Comparison of ENCODE assay signal across 12 cellular contexts in the genomic region with DNA sequence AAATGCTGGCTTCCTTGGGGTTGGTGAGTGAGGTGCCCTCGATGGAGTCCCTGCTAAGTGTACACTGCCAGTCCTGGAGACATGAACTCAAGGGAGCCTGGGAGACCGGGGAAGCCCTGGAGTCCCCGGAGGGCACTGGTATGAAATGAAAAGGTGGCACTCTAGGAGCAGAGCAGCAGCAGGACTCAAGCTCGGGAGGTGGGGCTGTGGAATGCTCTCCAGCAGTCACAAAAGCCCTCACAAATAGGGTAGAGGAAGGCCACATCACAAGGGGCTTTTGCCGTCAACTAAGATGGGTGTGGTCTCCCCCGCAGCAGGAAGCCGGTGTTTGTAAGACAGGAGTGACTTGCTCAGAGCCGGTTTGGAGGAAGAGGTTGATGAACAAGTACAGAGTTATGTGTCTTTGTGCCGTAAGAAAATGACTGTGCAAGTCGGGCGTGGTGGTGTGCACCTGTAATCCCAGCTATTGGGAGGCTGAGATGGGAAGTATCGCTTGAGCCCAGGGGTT. TPM values are rescaled to one million over a fixed set of nuclear protein-coding genes. Genes with fewer than 3 reads are reported as not detected.
DNase-seq lines count a peak whose midpoint lies in the region; ATAC-seq and TF ChIP-seq lines count a peak whose summit lies in the region.
"Had no signal": no experiment of that assay in that cellular context is flagged by ENCODE, and none has a peak within 500 bp of the region (broad histone marks: within the 10 kb centered on the region; RNA-seq: fewer than 3 reads in every experiment).

No MANE protein-coding gene starts in this region.

- H3K9me3 ChIP-seq in heart left ventricle, result no peaks in the 10 kb centered on the region
- no peaks in the 10 kb centered on the region for H3K9me3 ChIP-seq in prostate gland

- CTCF ChIA-PET in activated naive CD4-positive, alpha-beta T cell treated with anti-CD3 and anti-CD28 coated beads, Interleukin-2, amount 10 ng/mL, durations not matched to agents 7 days and 5 days (lab: Charles Lee), result interaction anchor here (1.2 to 1.4 kb wide), 3 partner anchors 21 to 70 kb away, joined by 3 read pairs; no protein-coding TSS in a partner anchor

- peak overlapping the region; percentile 81 for H3K4me3 Mint-ChIP-seq in activated naive CD4-positive, alpha-beta T cell treated with anti-CD3 and anti-CD28 coated beads, Interleukin-2, amount 10 ng/mL, durations not matched to agents 7 days and 5 days

- ATAC-seq in heart left ventricle, result no peak
- ATAC-seq in HG03460 (IDR thresholded peaks at IDR 0.05; ENCODE audit: unreplicated experiment), result no peak

- H3K4me3 ChIP-seq in heart left ventricle (no peak overlapping the region), prostate gland (no peak overlapping the region)

- H3K4me1 ChIP-seq in heart left ventricle, result no peaks in the 10 kb centered on the region
- H3K4me1 ChIP-seq in prostate gland (replicated peaks), result no peaks in the 10 kb centered on the region

- no peaks in the 10 kb centered on the region for H3K9me3 Mint-ChIP-seq in activated naive CD4-positive, alpha-beta T cell treated with anti-CD3 and anti-CD28 coated beads, Interleukin-2, amount 10 ng/mL, durations not matched to agents 7 days and 5 days

- peaks cover 0 to 12% (median 0%) of the 10 kb centered on the region in 9 donors for H3K27me3 ChIP-seq in heart left ventricle
- H3K27me3 ChIP-seq in prostate gland (replicated peaks; ENCODE audit: insufficient read depth), result no peaks in the 10 kb centered on the region

- peaks cover 58% of the 10 kb centered on the region for H3K4me1 Mint-ChIP-seq in activated naive CD4-positive, alpha-beta T cell treated with anti-CD3 and anti-CD28 coated beads, Interleukin-2, amount 10 ng/mL, durations not matched to agents 7 days and 5 days

- H3K36me3 ChIP-seq in heart left ventricle (no peaks in the 10 kb centered on the region), prostate gland (no peaks in the 10 kb centered on the region)

- 50 to 59% (median 52%) methylated on average over 12 of the region's 12 CpGs for WGBS in heart left ventricle, 4 donors
- WGBS in prostate gland, result 45% methylated on average over 12 of the region's 12 CpGs

- TF ChIP-seq CTCF in heart left ventricle (IDR thresholded peaks at IDR 0.05) (no peak), prostate gland (IDR thresholded peaks at IDR 0.05) (no peak)

- intact Hi-C loops in posterior vena cava (cut with DNase I) (no loop called here), heart left ventricle (cut with DNase I) (no loop called here), prostate gland (cut with DNase I) (no loop called here)

- H3K27ac Mint-ChIP-seq in activated naive CD4-positive, alpha-beta T cell treated with anti-CD3 and anti-CD28 coated beads, Interleukin-2, amount 10 ng/mL, durations not matched to agents 7 days and 5 days, result peak overlapping the region; percentile 100

- H3K27me3 Mint-ChIP-seq in activated naive CD4-positive, alpha-beta T cell treated with anti-CD3 and anti-CD28 coated beads, Interleukin-2, amount 10 ng/mL, durations not matched to agents 7 days and 5 days, result no peaks in the 10 kb centered on the region

- H3K36me3 Mint-ChIP-seq in activated naive CD4-positive, alpha-beta T cell treated with anti-CD3 and anti-CD28 coated beads, Interleukin-2, amount 10 ng/mL, durations not matched to agents 7 days and 5 days, result peaks cover 5% of the 10 kb centered on the region

- DNase-seq in Daoy (ENCODE audit: low read depth), result peak; percentile 70
- peak; percentile 36 for DNase-seq in T-helper 22 cell (ENCODE audit: low read depth)
- peak; percentile 83 for DNase-seq in activated naive CD4-positive, alpha-beta T cell treated with anti-CD3 and anti-CD28 coated beads, Interleukin-2, amount 10 ng/mL, durations not matched to agents 7 days and 5 days
- peak; percentile 49 for DNase-seq in posterior vena cava (ENCODE audit: low spot score)
- DNase-seq in heart left ventricle, result no peak
- DNase-seq in prostate gland (ENCODE audit: low spot score), result no peak
- no peak for DNase-seq in cerebellar cortex (ENCODE audit: low spot score)
- DNase-seq: cortex of kidney, DMS153, SHP77 had no signal

- H3K27ac ChIP-seq in heart left ventricle (no peak overlapping the region), prostate gland (no peak overlapping the region)
- H3K27ac ChIP-seq: KMS-11 had no signal

- TF ChIP-seq POLR2A in heart left ventricle (IDR thresholded peaks at IDR 0.05) (no peak), prostate gland (IDR thresholded peaks at IDR 0.05) (no peak)

RNA-seq across cellular contexts. Expression of gene CCNE1, which starts 19.3 kb away (rescaled TPM):
- total RNA-seq in Daoy (2014; rRNA removed; shearing (Covaris generic)), result 16.4 and 24.6 TPM in 2 replicates
- total RNA-seq in posterior vena cava, result 1 to 10 TPM in 1 of 2 donors, under 1 TPM in 1; 0.71 to 1.0 TPM
- 1 to 10 TPM; 1.3 to 5.4 (median 2.5) TPM for total RNA-seq in heart left ventricle
- 1 to 10 TPM; 1.5 to 4.5 TPM for polyA plus RNA-seq in heart left ventricle
- 1 to 10 TPM; 1.6 to 8.0 TPM for total RNA-seq in prostate gland

Comparison
In these comparisons a context has a peak if more than half of its experiments do, and no peak if none do; other contexts are left out.
1. DNase-seq: peak in Daoy (single experiment), T-helper 22 cell (single experiment), activated naive CD4-positive, alpha-beta T cell treated with anti-CD3 and anti-CD28 coated beads, Interleukin-2, amount 10 ng/mL, durations not matched to agents 7 days and 5 days (single experiment) and posterior vena cava (single experiment); none in heart left ventricle (0 of 5), prostate gland (single experiment) and cerebellar cortex (single experiment).